ENCODE assay signal across 2 cellular contexts in the genomic region with DNA sequence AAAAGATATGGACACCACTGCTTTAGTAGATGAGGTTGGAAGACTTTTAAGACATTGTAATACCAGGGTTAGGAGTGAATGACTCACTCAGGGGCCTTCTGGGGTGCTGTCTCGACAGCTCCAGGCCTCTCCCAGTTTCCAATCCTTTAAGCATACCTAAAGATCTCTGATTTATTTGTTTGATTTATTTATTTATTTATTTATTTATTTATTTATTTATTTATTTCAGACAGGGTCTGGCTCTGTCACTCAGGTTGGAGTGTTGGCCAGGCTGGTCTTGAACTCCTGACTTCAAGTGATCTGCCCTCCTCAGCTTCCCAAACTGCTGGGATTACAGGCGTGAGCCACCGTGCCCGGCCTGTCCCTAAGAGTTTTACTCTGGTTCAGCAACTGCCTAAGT. TPM values are rescaled to one million over a fixed set of nuclear protein-coding genes. Genes with fewer than 3 reads are reported as not detected.
"Had no signal": no experiment of that assay in that cellular context is flagged by ENCODE, and none has a peak within 500 bp of the region (broad histone marks: within the 10 kb centered on the region; RNA-seq: fewer than 3 reads in every experiment).

No MANE protein-coding gene starts in this region.

RNA-seq across cellular contexts. Expression of a gene that starts 47.7 kb away (rescaled TPM):
- polyA plus RNA-seq: naive thymus-derived CD4-positive, alpha-beta T cell; smooth muscle cell had no signal
